ENCODE assay signal across 23 cellular contexts in the genomic region with DNA sequence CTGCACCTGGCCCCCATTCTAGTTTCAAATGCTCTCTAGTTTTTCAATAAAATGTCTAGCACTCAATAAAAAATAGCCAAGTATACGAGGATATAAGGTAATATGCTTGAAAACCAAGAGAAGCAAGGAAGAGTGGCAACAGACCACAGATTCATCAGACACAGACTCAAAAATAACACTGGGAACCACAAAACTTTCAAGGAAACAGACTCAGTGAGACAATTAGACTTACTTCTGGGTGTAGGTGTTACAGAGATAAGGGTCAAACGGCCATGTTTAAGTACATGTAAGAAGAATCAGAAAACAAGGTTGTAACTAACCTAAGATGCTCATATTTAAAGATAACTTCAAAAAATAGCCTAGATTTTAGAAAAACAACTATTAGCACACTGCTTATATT.
"Had no signal": no experiment of that assay in that cellular context is flagged by ENCODE, and none has a peak within 500 bp of the region (broad histone marks: within the 10 kb centered on the region; RNA-seq: fewer than 3 reads in every experiment).

No MANE protein-coding gene starts in this region.

- H3K4me3 Mint-ChIP-seq: endodermal cell, mesothelial cell of epicardium had no signal

- DNase-seq: dermis blood vessel endothelial cell; dorsolateral prefrontal cortex; effector CD4-positive, alpha-beta T cell; effector memory CD4-positive, alpha-beta T cell; endodermal cell; erythroblast; esophagus squamous epithelium; foreskin fibroblast; foreskin melanocyte; gastrocnemius medialis; glutamatergic neuron; head of caudate nucleus; heart right ventricle; hippocampal formation; islet precursor cell; left cardiac atrium; left lung; left ventricle myocardium superior; lower lobe of right lung; mesenchymal stem cell; mucosa of descending colon had no signal

- H3K36me3 Mint-ChIP-seq: mesothelial cell of epicardium had no signal

- H3K27ac Mint-ChIP-seq: endodermal cell, mesothelial cell of epicardium had no signal

- H3K9me3 Mint-ChIP-seq: endodermal cell had no signal

- H3K4me1 Mint-ChIP-seq: endodermal cell, mesothelial cell of epicardium had no signal

- ATAC-seq: esophagus mucosa, gastrocnemius medialis, heart right ventricle, left cardiac atrium, left lung, left ventricle myocardium superior, lower lobe of right lung, mucosa of descending colon had no signal
